Comparison of ENCODE assay signal across 15 cellular contexts in genomic region chr16:83143788-83144187, GRCh38.
A peak's percentile ranks its signal among the peaks of the same experiment; 100 is the strongest.
DNase-seq lines count a peak whose midpoint lies in the region; ATAC-seq and TF ChIP-seq lines count a peak whose summit lies in the region.
"Had no signal": no experiment of that assay in that cellular context is flagged by ENCODE, and none has a peak within 500 bp of the region (broad histone marks: within the 10 kb centered on the region; RNA-seq: fewer than 3 reads in every experiment).

No MANE protein-coding gene starts in this region.

- no peak overlapping the region for H3K23ac ChIP-seq in IMR-90 (ENCODE audit: low read depth, low read length)

- no peaks in the 10 kb centered on the region for H3K9me3 ChIP-seq in IMR-90 (ENCODE audit: control insufficient read depth, insufficient read depth, low read length)
- no peaks in the 10 kb centered on the region for H3K9me3 ChIP-seq in transverse colon
- no peaks in the 10 kb centered on the region for H3K9me3 ChIP-seq in SK-N-SH

- H3K27ac ChIP-seq in IMR-90 (ENCODE audit: insufficient read depth, low read length) = no peak overlapping the region
- H3K27ac ChIP-seq in brain microvascular endothelial cell = peak overlapping the region; percentile 37
- no peak overlapping the region for H3K27ac ChIP-seq in transverse colon
- H3K27ac ChIP-seq in SK-N-SH (ENCODE audit: low read depth in 2 of 2, low read length in 1 of 2) = no peak overlapping the region

- H2AK5ac ChIP-seq in IMR-90 (ENCODE audit: low read depth, low read length) = no peak overlapping the region

- H2BK15ac ChIP-seq in IMR-90 (ENCODE audit: low read depth, low read length) = no peak overlapping the region

- H2BK20ac ChIP-seq in IMR-90 (ENCODE audit: low read depth, low read length) = no peak overlapping the region

- peaks cover 6% of the 10 kb centered on the region for H3K4me1 ChIP-seq in IMR-90 (ENCODE audit: control insufficient read depth, insufficient read depth, low read length)
- H3K4me1 ChIP-seq in transverse colon = no peaks in the 10 kb centered on the region
- no peaks in the 10 kb centered on the region for H3K4me1 ChIP-seq in SK-N-SH (ENCODE audit: control insufficient read depth in 1 of 2, insufficient read depth in 2 of 2, low read depth in 1 of 2, low read length in 1 of 2)

- no peak overlapping the region for H3K4ac ChIP-seq in IMR-90 (ENCODE audit: low read depth, low read length)

- no TSS peak for BruUV-seq in IMR-90 (replicated peaks; lab: Mats Ljungman, UMichigan)

- no peak overlapping the region for H3K4me3 Mint-ChIP-seq in activated CD4-positive, alpha-beta memory T cell treated with anti-CD3 and anti-CD28 coated beads for 36 hours
- H3K4me3 Mint-ChIP-seq: activated T-helper 1 cell treated with anti-CD3 and anti-CD28 coated beads, Interleukin-12 subunit alpha, Interleukin-12 subunit beta, Interleukin-2, Interleukin-4 antibody, amounts not matched to agents 30 ng/mL and 10 ng/mL and 1 ng/mL, durations not matched to agents 14 hours and 24 hours and 36 hours; CD4-positive, alpha-beta memory T cell had no signal

- H3K14ac ChIP-seq in IMR-90 (replicated peaks; ENCODE audit: low read depth, low read length) = no peak overlapping the region; the same call in 1 of the 2 replicates

- H3K9me3 Mint-ChIP-seq in activated CD4-positive, alpha-beta memory T cell treated with anti-CD3 and anti-CD28 coated beads for 36 hours = no peaks in the 10 kb centered on the region
- H3K9me3 Mint-ChIP-seq: activated T-helper 1 cell treated with anti-CD3 and anti-CD28 coated beads, Interleukin-12 subunit alpha, Interleukin-12 subunit beta, Interleukin-2, Interleukin-4 antibody, amounts not matched to agents 30 ng/mL and 10 ng/mL and 1 ng/mL, durations not matched to agents 14 hours and 24 hours and 36 hours had no signal

- no peaks in the 10 kb centered on the region for H3K36me3 Mint-ChIP-seq in activated CD4-positive, alpha-beta memory T cell treated with anti-CD3 and anti-CD28 coated beads for 36 hours
- H3K36me3 Mint-ChIP-seq: CD4-positive, alpha-beta memory T cell had no signal

- no peak for TF ChIP-seq EP300 in transverse colon (IDR thresholded peaks at IDR 0.05; ENCODE audit: low read depth)
- no peak for TF ChIP-seq EP300 in SK-N-SH (IDR thresholded peaks at IDR 0.05; ENCODE audit: borderline replicate concordance in 1 of 2, low read depth in 1 of 2, low read length in 1 of 2)

- intact Hi-C loops in IMR-90 (cut with micrococcal nuclease) = no loop called here
- intact Hi-C loops in transverse colon (cut with DNase I; ENCODE audit: low total_unique reads) = no loop called here
- intact Hi-C loops in activated CD4-positive, alpha-beta memory T cell treated with anti-CD3 and anti-CD28 coated beads for 36 hours (cut with micrococcal nuclease) = no loop called here

- TF ChIP-seq RAD21 in IMR-90 (IDR thresholded peaks at IDR 0.05; ENCODE audit: low read length) (no peak), SK-N-SH (IDR thresholded peaks at IDR 0.05; ENCODE audit: low read length) (no peak)

- no peak overlapping the region for H2AK9ac ChIP-seq in IMR-90 (replicated peaks; ENCODE audit: low read depth, low read length, poor library complexity)

- no peak overlapping the region for H3K9ac ChIP-seq in IMR-90 (ENCODE audit: low read depth, low read length)
- no peak overlapping the region for H3K9ac ChIP-seq in SK-N-SH

- H3K36me3 ChIP-seq in IMR-90 (ENCODE audit: control insufficient read depth, insufficient read depth, low read length) = no peaks in the 10 kb centered on the region
- H3K36me3 ChIP-seq in brain microvascular endothelial cell (replicated peaks) = no peaks in the 10 kb centered on the region
- no peaks in the 10 kb centered on the region for H3K36me3 ChIP-seq in transverse colon
- H3K36me3 ChIP-seq in SK-N-SH (replicated peaks in 1 of 2; ENCODE audit: control insufficient read depth in 1 of 2, insufficient read depth in 2 of 2, low read length in 1 of 2) = no peaks in the 10 kb centered on the region

- H4K8ac ChIP-seq in IMR-90 (ENCODE audit: low read depth in 2 of 2, low read length in 2 of 2) = 0 out of 4 replicates have a peak overlapping the region, but pooled peaks of 1 of the 2 experiments have one; percentile 13

- in situ Hi-C loops in IMR-90 (cut with MboI; ENCODE audit: low sequenced_read_pairs) = no loop called here
- in situ Hi-C loops in brain microvascular endothelial cell (cut with HindIII; ENCODE audit: low pct_ligation_motif_present, low sequenced_read_pairs) = no loop called here
- in situ Hi-C loops in transverse colon (cut with MboI; ENCODE audit: low pct_ligation_motif_present in 1 of 4, low pct_unique_long_range_greater_than_20kb in 1 of 4, low sequenced_read_pairs in 3 of 4) = no loop called here

- H3K4me2 ChIP-seq in IMR-90 (ENCODE audit: low read depth, low read length) (peak overlapping the region; percentile 5; the same call in 1 of the 2 replicates), SK-N-SH (no peak overlapping the region)

- CTCF ChIA-PET in IMR-90 (lab: Yijun Ruan, JAX) (interaction anchor here (1.2 kb wide), 1 partner anchor 12 kb away, joined by 6 read pairs; no protein-coding TSS in a partner anchor), SK-N-SH (lab: Yijun Ruan, JAX) (interaction anchor here (0.6 to 1.2 kb wide), 3 partner anchors 71 to 795 kb away, joined by 3 read pairs; no protein-coding TSS in a partner anchor)
- CTCF ChIA-PET in activated CD4-positive, alpha-beta memory T cell treated with anti-CD3 and anti-CD28 coated beads for 36 hours (lab: Charles Lee) = interaction anchor here (1.1 kb wide), 1 partner anchor 72 kb away, joined by 3 read pairs; no protein-coding TSS in a partner anchor

- no peak overlapping the region for H3K56ac ChIP-seq in IMR-90 (ENCODE audit: extremely low read depth, insufficient read depth, low read length)

- ATAC-seq in IMR-90 (ENCODE audit: low read depth) = peak; percentile 86

- H3K79me2 ChIP-seq in SK-N-SH (ENCODE audit: insufficient read depth) = no peaks in the 10 kb centered on the region

- POLR2A ChIA-PET in IMR-90 (lab: Charles Lee; ENCODE audit: unreplicated experiment) (no interaction called here), SK-N-SH (lab: Yijun Ruan, JAX) (no interaction called here)
- POLR2A ChIA-PET in activated CD4-positive, alpha-beta memory T cell treated with anti-CD3 and anti-CD28 coated beads for 36 hours (lab: Charles Lee) = no interaction called here

- no peaks in the 10 kb centered on the region; a peak in 1 of 4 replicates for H3K79me1 ChIP-seq in IMR-90 (ENCODE audit: low read depth in 1 of 2, low read length in 2 of 2)

- WGBS in IMR-90 (ENCODE audit: extremely low coverage in 2 of 2, insufficient read length in 1 of 2), 2 experiments = no CpG with 5 or more reads among the region's 8 CpGs
- WGBS in transverse colon (ENCODE audit: low coverage in 1 of 2), 2 donors = 10 to 27% methylated on average over 7 to 8 of the region's 8 CpGs
- WGBS in SK-N-SH (ENCODE audit: low lambda C conversion rate) = 31% methylated on average over 8 of the region's 8 CpGs

- peaks cover 4% of the 10 kb centered on the region; the same call in 1 of the 2 replicates for H3K9me1 ChIP-seq in IMR-90 (ENCODE audit: insufficient read depth, low read length)

- H3K18ac ChIP-seq in IMR-90 (ENCODE audit: low read depth, low read length) = no peak overlapping the region

- H4K5ac ChIP-seq in IMR-90 (ENCODE audit: low read depth, low read length) = no peak overlapping the region

- H3K4me3 ChIP-seq in IMR-90 (ENCODE audit: insufficient read depth, low read depth, low read length) (no peak overlapping the region), brain microvascular endothelial cell (ENCODE audit: low read depth, low read length) (no peak overlapping the region), transverse colon (no peak overlapping the region), SK-N-SH (ENCODE audit: low read depth in 2 of 2, low read length in 1 of 2) (no peak overlapping the region)

- peaks cover 7% of the 10 kb centered on the region; the same call in 1 of the 2 replicates for H4K20me1 ChIP-seq in IMR-90 (ENCODE audit: insufficient read depth, low read length)
- H4K20me1 ChIP-seq in SK-N-SH (ENCODE audit: insufficient read depth) = no peaks in the 10 kb centered on the region

- TF ChIP-seq CTCF in IMR-90 (conservative IDR thresholded peaks at IDR 0.05; ENCODE audit: low read depth, low read length) = no peak
- no peak for TF ChIP-seq CTCF in brain microvascular endothelial cell (IDR thresholded peaks at IDR 0.05; ENCODE audit: low read depth, low read length, missing control alignments)
- TF ChIP-seq CTCF in transverse colon (IDR thresholded peaks at IDR 0.05) = no peak
- TF ChIP-seq CTCF in SK-N-SH (IDR thresholded peaks at IDR 0.05) = no peak

- H3K27me3 Mint-ChIP-seq in activated CD4-positive, alpha-beta memory T cell treated with anti-CD3 and anti-CD28 coated beads for 36 hours = no peaks in the 10 kb centered on the region

- H2BK120ac ChIP-seq in IMR-90 (ENCODE audit: low read depth, low read length) = no peak overlapping the region

- dilution Hi-C loops in IMR-90 (cut with HindIII; ENCODE audit: low sequenced_read_pairs, unreplicated experiment) = no loop called here

- H3K27me3 ChIP-seq in IMR-90 (ENCODE audit: control insufficient read depth, insufficient read depth, low read length) (no peaks in the 10 kb centered on the region), brain microvascular endothelial cell (replicated peaks) (no peaks in the 10 kb centered on the region), transverse colon (no peaks in the 10 kb centered on the region), SK-N-SH (ENCODE audit: insufficient read depth) (no peaks in the 10 kb centered on the region)

- no peak overlapping the region for H4K91ac ChIP-seq in IMR-90 (ENCODE audit: insufficient read depth, low read depth, low read length)

- H3K4me1 Mint-ChIP-seq in activated CD4-positive, alpha-beta memory T cell treated with anti-CD3 and anti-CD28 coated beads for 36 hours (ENCODE audit: low read depth) = no peaks in the 10 kb centered on the region
- H3K4me1 Mint-ChIP-seq: CD4-positive, alpha-beta memory T cell had no signal

- DNase-seq in IMR-90 (peak; percentile 82), brain microvascular endothelial cell (peak; percentile 96), kidney tubule cell (ENCODE audit: low spot score) (peak; percentile 46), transverse colon (peak; percentile 9), cerebellum (ENCODE audit: low spot score) (no peak), SK-N-SH (no peak)
- DNase-seq in activated CD4-positive, alpha-beta memory T cell treated with anti-CD3 and anti-CD28 coated beads for 36 hours = no peak
- DNase-seq: activated CD4-positive, alpha-beta T cell treated with anti-CD3 and anti-CD28 coated beads, Interleukin-2, amount 50 U/mL, for 4 hours; anterior cingulate cortex; CD4-positive, alpha-beta memory T cell; effector CD4-positive, alpha-beta T cell; NCI-H2029 treated with DMSO at 0.1 percent for 48 hours; NCI-H82; Right ventricle myocardium superior had no signal

- H3F3A ChIP-seq in SK-N-SH (replicated peaks; ENCODE audit: insufficient read depth) = peaks cover 3% of the 10 kb centered on the region

- H3K27ac Mint-ChIP-seq in activated CD4-positive, alpha-beta memory T cell treated with anti-CD3 and anti-CD28 coated beads for 36 hours = no peak overlapping the region
- H3K27ac Mint-ChIP-seq: activated T-helper 1 cell treated with anti-CD3 and anti-CD28 coated beads, Interleukin-12 subunit alpha, Interleukin-12 subunit beta, Interleukin-2, Interleukin-4 antibody, amounts not matched to agents 30 ng/mL and 10 ng/mL and 1 ng/mL, durations not matched to agents 14 hours and 24 hours and 36 hours; CD4-positive, alpha-beta memory T cell had no signal

- peak overlapping the region; percentile 70 for H2AFZ ChIP-seq in IMR-90 (replicated peaks; ENCODE audit: low read length, poor library complexity)
- H2AFZ ChIP-seq in SK-N-SH (ENCODE audit: low read depth) = no peak overlapping the region

- no peak overlapping the region for H2BK5ac ChIP-seq in IMR-90 (ENCODE audit: low read depth, low read length, poor library complexity, severe bottlenecking)

- TF ChIP-seq POLR2A in IMR-90 (IDR thresholded peaks at IDR 0.05; ENCODE audit: low read depth, low read length) (no peak), transverse colon (IDR thresholded peaks at IDR 0.05) (no peak)

- H3K9me2 ChIP-seq in SK-N-SH = no peaks in the 10 kb centered on the region

Comparison
In these comparisons a context has a peak if more than half of its experiments do, and no peak if none do; other contexts are left out.
1. DNase-seq: peak in IMR-90 (single experiment), brain microvascular endothelial cell (single experiment), kidney tubule cell (single experiment) and transverse colon (single experiment); none in activated CD4-positive, alpha-beta memory T cell treated with anti-CD3 and anti-CD28 coated beads for 36 hours (single experiment), cerebellum (single experiment) and SK-N-SH (single experiment).